In the genomic region with DNA sequence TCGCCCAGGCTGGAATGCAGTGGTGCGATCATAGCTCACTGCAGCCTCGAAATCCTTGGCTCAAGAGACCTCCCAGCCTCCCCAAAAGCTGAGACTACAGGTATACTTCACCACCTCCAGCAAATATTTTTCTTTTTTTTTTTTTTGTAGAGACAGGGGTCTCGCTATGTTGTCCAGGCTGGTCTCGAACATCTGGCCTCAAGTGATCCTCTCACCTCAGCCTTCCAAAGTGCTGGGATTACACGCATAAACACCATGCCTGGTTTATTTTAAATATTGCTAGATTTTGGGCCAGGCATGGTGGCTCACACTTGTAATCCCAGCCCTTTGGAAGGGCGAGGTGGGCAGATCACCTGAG, we compare ENCODE assay signal across 10 cellular contexts. TPM values are rescaled to one million over a fixed set of nuclear protein-coding genes. Genes with fewer than 3 reads are reported as not detected.
DNase-seq lines count a peak whose midpoint lies in the region; ATAC-seq and TF ChIP-seq lines count a peak whose summit lies in the region.
"Had no signal": no experiment of that assay in that cellular context is flagged by ENCODE, and none has a peak within 500 bp of the region (broad histone marks: within the 10 kb centered on the region; RNA-seq: fewer than 3 reads in every experiment).

No MANE protein-coding gene starts in this region.

- intact Hi-C loops in Caco-2 (cut with micrococcal nuclease; ENCODE audit: unreplicated experiment) (no loop called here), Panc1 (cut with micrococcal nuclease; ENCODE audit: unreplicated experiment) (no loop called here)

- H3K36me3 ChIP-seq in Caco-2 (ENCODE audit: control insufficient read depth, insufficient read depth, low read length) (no peaks in the 10 kb centered on the region; the same call in 1 of the 2 replicates), Panc1 (ENCODE audit: control insufficient read depth, insufficient read depth, low read length) (no peaks in the 10 kb centered on the region)

- H3K4me3 Mint-ChIP-seq in Caco-2 (ENCODE audit: unreplicated experiment) = no peak overlapping the region
- H3K4me3 Mint-ChIP-seq: stimulated activated memory B cell treated with anti-CD40 and anti-IgM and Interleukin-4, amounts not matched to agents 10 μg/mL and 1 μg/mL and 100 μg/mL, for 72 hours had no signal

- peak overlapping the region; percentile 52 for H3K4me3 ChIP-seq in Caco-2 (ENCODE audit: low read depth, low read length)
- peak overlapping the region; percentile 44 to 66 for H3K4me3 ChIP-seq in Panc1 (ENCODE audit: low read depth in 2 of 2, low read length in 2 of 2)
- peak overlapping the region; percentile 56 for H3K4me3 ChIP-seq in fibroblast of villous mesenchyme (ENCODE audit: low read depth, low read length)
- peak overlapping the region; percentile 56 for H3K4me3 ChIP-seq in skeletal muscle cell (ENCODE audit: low read depth, low read length)

- H3K27me3 ChIP-seq in Caco-2 (replicated peaks; ENCODE audit: control insufficient read depth, insufficient read depth, low read length) (no peaks in the 10 kb centered on the region), Panc1 (ENCODE audit: control insufficient read depth, insufficient read depth, low read length) (no peaks in the 10 kb centered on the region)

- CTCF ChIA-PET in Caco-2 (lab: Charles Lee) = interaction anchor here (1.2 to 3.2 kb wide), 6 partner anchors 10 to 123 kb away, joined by 3 to 43 read pairs (median 10); no protein-coding TSS in a partner anchor
- CTCF ChIA-PET in Panc1 (lab: Charles Lee) = interaction anchor here (0.6 to 2.1 kb wide), 6 partner anchors 9 to 121 kb away, joined by 3 to 7 read pairs (median 4); partner anchors contain the start of gene UBC

- TF ChIP-seq CTCF in Caco-2 (IDR thresholded peaks at IDR 0.05; ENCODE audit: insufficient read depth in 1 of 2, low read depth in 1 of 2, low read length in 1 of 2, severe bottlenecking in 1 of 2, unreplicated experiment in 1 of 2) = no peak
- no peak for TF ChIP-seq CTCF in Panc1 (IDR thresholded peaks at IDR 0.05)
- no peak for TF ChIP-seq CTCF in fibroblast of villous mesenchyme (IDR thresholded peaks at IDR 0.05; ENCODE audit: insufficient read depth, low read depth, low read length)

- DNase-seq in Caco-2 (no peak), Panc1 (ENCODE audit: low read depth, low spot score) (no peak), fibroblast of villous mesenchyme (ENCODE audit: low read depth) (no peak), skeletal muscle cell (ENCODE audit: low read depth) (no peak), NOMO-1 treated with DMSO at 0.1 percent for 48 hours (lab: John Stamatoyannopoulos, UW; ENCODE audit: unreplicated experiment) (no peak), GOT3 (lab: John Stamatoyannopoulos, UW) (no peak)
- no peak for DNase-seq in stimulated activated naive CD4-positive, alpha-beta T cell treated with Interleukin-2 at 50 U/mL for 16 hours (lab: John Stamatoyannopoulos, UW)
- DNase-seq: NCI-H69 had no signal

- no peak for ATAC-seq in Panc1
- no peak for ATAC-seq in GM21619 (IDR thresholded peaks at IDR 0.05; ENCODE audit: unreplicated experiment)

- H3K4me1 ChIP-seq in Caco-2 (no peaks in the 10 kb centered on the region), Panc1 (ENCODE audit: control insufficient read depth, insufficient read depth, low read length) (peaks cover 29% of the 10 kb centered on the region)

- H3K9me3 ChIP-seq in Caco-2 (no peaks in the 10 kb centered on the region), Panc1 (ENCODE audit: control insufficient read depth, insufficient read depth, low read depth, low read length) (no peaks in the 10 kb centered on the region)

- POLR2A ChIA-PET in Caco-2 (lab: Charles Lee) (interaction anchor here (0.5 to 2.5 kb wide), 4 partner anchors 24 to 186 kb away, joined by 4 to 44 read pairs (median 14); partner anchors contain the start of gene UBC), Panc1 (lab: Charles Lee) (interaction anchor here (1.7 to 1.9 kb wide), 2 partner anchors 26 to 31 kb away, joined by 7 to 12 read pairs; partner anchors contain the start of gene UBC)

- H3K27ac Mint-ChIP-seq in Caco-2 (ENCODE audit: unreplicated experiment) = no peak overlapping the region
- H3K27ac Mint-ChIP-seq: stimulated activated memory B cell treated with anti-CD40 and anti-IgM and Interleukin-4, amounts not matched to agents 10 μg/mL and 1 μg/mL and 100 μg/mL, for 72 hours had no signal

- in situ Hi-C loops in Panc1 (cut with HindIII; ENCODE audit: low pct_unique_long_range_greater_than_20kb, low sequenced_read_pairs) = no loop called here

- H3K27ac ChIP-seq in Panc1 (ENCODE audit: low read length) = peak overlapping the region; percentile 97

- H3K4me1 Mint-ChIP-seq in Caco-2 (ENCODE audit: low read depth, unreplicated experiment) = no peaks in the 10 kb centered on the region

- H3K27me3 Mint-ChIP-seq in Caco-2 (ENCODE audit: insufficient read depth, unreplicated experiment) = no peaks in the 10 kb centered on the region
- H3K27me3 Mint-ChIP-seq: stimulated activated memory B cell treated with anti-CD40 and anti-IgM and Interleukin-4, amounts not matched to agents 10 μg/mL and 1 μg/mL and 100 μg/mL, for 72 hours had no signal

- peaks cover 19% of the 10 kb centered on the region for H3K36me3 Mint-ChIP-seq in Caco-2 (ENCODE audit: insufficient read depth, unreplicated experiment)

- no peaks in the 10 kb centered on the region for H3K9me3 Mint-ChIP-seq in Caco-2 (ENCODE audit: unreplicated experiment)
- H3K9me3 Mint-ChIP-seq: stimulated activated memory B cell treated with anti-CD40 and anti-IgM and Interleukin-4, amounts not matched to agents 10 μg/mL and 1 μg/mL and 100 μg/mL, for 72 hours had no signal

- BruUV-seq in Caco-2 (replicated peaks; lab: Mats Ljungman, UMichigan) (no TSS peak), Panc1 (replicated peaks; lab: Mats Ljungman, UMichigan) (no TSS peak)

RNA-seq across cellular contexts. Expression of gene UBC, which starts 26.7 kb away (rescaled TPM):
- total RNA-seq in Caco-2 (2022) (782 and 880 TPM in 2 replicates), Panc1 (2021; ENCODE audit: unreplicated experiment) (1,725 TPM), fibroblast of villous mesenchyme (1,520 and 1,741 TPM in 2 replicates)
- 2,683 TPM for polyA plus RNA-seq in Panc1 (2012; ENCODE audit: insufficient read length)

RNA-seq across cellular contexts. Expression of gene DHX37, which starts 47.8 kb away (rescaled TPM):
- total RNA-seq in Caco-2 (2022) (34.9 and 35.9 TPM in 2 replicates), Panc1 (2021; ENCODE audit: unreplicated experiment) (57.4 TPM), fibroblast of villous mesenchyme (16.4 and 17.7 TPM in 2 replicates)
- polyA plus RNA-seq in Panc1 (2012; ENCODE audit: insufficient read length) = 51.3 TPM

RNA-seq across cellular contexts. Expression of gene BRI3BP, which starts 52.3 kb away (rescaled TPM):
- total RNA-seq in Caco-2 (2022) (19.6 and 20.6 TPM in 2 replicates), Panc1 (2021; ENCODE audit: unreplicated experiment) (35.1 TPM), fibroblast of villous mesenchyme (4.5 and 8.6 TPM in 2 replicates)
- polyA plus RNA-seq in Panc1 (2012; ENCODE audit: insufficient read length) = 15.1 TPM
